Comparison of ENCODE assay signal across 32 cellular contexts in genomic region chr3:10487988-10488633, GRCh38. TPM values are rescaled to one million over a fixed set of nuclear protein-coding genes. Genes with fewer than 3 reads are reported as not detected.
"Had no signal": no experiment of that assay in that cellular context is flagged by ENCODE, and none has a peak within 500 bp of the region (broad histone marks: within the 10 kb centered on the region; RNA-seq: fewer than 3 reads in every experiment).

No MANE protein-coding gene starts in this region.

- ATAC-seq: activated CD8-positive, alpha-beta T cell treated with anti-CD3 and anti-CD28 coated beads for 36 hours; activated naive CD4-positive, alpha-beta T cell treated with anti-CD3 and anti-CD28 coated beads, Interleukin-2, amount 50 U/mL, for 72 hours; activated T-cell treated with anti-CD3 and anti-CD28 coated beads, Interleukin-2, amount 50 U/mL, for 4 hours; activated T-cell treated with anti-CD3 and anti-CD28 coated beads, Interleukin-2, amount 50 U/mL, for 72 hours; activated T-helper 17 cell treated with anti-CD3 and anti-CD28 coated beads, Interleukin-2, amount 50 U/mL, for 72 hours; body of pancreas had no signal

- H3K9me3 ChIP-seq: adrenal gland, body of pancreas had no signal

- H3K36me3 ChIP-seq: adrenal gland had no signal

- H3K4me1 ChIP-seq: adrenal gland, body of pancreas had no signal

- H3K36me3 Mint-ChIP-seq: activated CD4-positive, alpha-beta memory T cell treated with anti-CD3 and anti-CD28 coated beads for 36 hours; activated naive CD4-positive, alpha-beta T cell treated with anti-CD3 and anti-CD28 coated beads, Interleukin-2, amount 10 ng/mL, durations not matched to agents 7 days and 5 days; activated naive CD4-positive, alpha-beta T cell treated with anti-CD3 and anti-CD28 coated beads, Interleukin-2, amount 50 U/mL, for 72 hours had no signal

- H3K27me3 Mint-ChIP-seq: activated CD4-positive, alpha-beta memory T cell treated with anti-CD3 and anti-CD28 coated beads for 36 hours; activated CD8-positive, alpha-beta T cell treated with anti-CD3 and anti-CD28 coated beads for 36 hours had no signal

- DNase-seq: activated B cell treated with CpG ODN at 0.5 μM for 24 hours; activated CD4-positive, alpha-beta memory T cell treated with anti-CD3 and anti-CD28 coated beads for 36 hours; activated CD4-positive, alpha-beta T cell treated with anti-CD3 and anti-CD28 coated beads for 4 hours; activated CD4-positive, alpha-beta T cell treated with anti-CD3 and anti-CD28 coated beads, Interleukin-2, amount 10 ng/mL, durations not matched to agents 24 days and 14 days; activated CD4-positive, alpha-beta T cell treated with anti-CD3 and anti-CD28 coated beads, Interleukin-2, amount 50 U/mL, for 1 hour; activated CD4-positive, alpha-beta T cell treated with anti-CD3 and anti-CD28 coated beads, Interleukin-2, amount 50 U/mL, for 4 hours; activated CD4-positive, CD25-positive, alpha-beta regulatory T cell treated with anti-CD3 and anti-CD28 coated beads, Interleukin-2, amount 50 U/mL, for 72 hours; activated CD8-positive, alpha-beta memory T cell treated with anti-CD3 and anti-CD28 coated beads, Interleukin-2, amount 50 U/mL, for 4 hours; activated CD8-positive, alpha-beta T cell treated with anti-CD3 and anti-CD28 coated beads for 36 hours; activated effector memory CD4-positive, alpha-beta T cell treated with anti-CD3 and anti-CD28 coated beads, Interleukin-2, amount 50 U/mL, for 16 hours; activated gamma-delta T cell treated with Interleukin-2 at 50 U/mL for 16 hours; activated naive CD4-positive, alpha-beta T cell treated with anti-CD3 and anti-CD28 coated beads, Interleukin-2, amount 10 ng/mL, durations not matched to agents 7 days and 5 days; activated naive CD4-positive, alpha-beta T cell treated with Interleukin-2 at 50 U/mL for 16 hours; activated T-cell treated with anti-CD3 and anti-CD28 coated beads for 4 hours; activated T-cell treated with anti-CD3 and anti-CD28 coated beads, Interleukin-2, amount 50 U/mL, for 1 hour; activated T-cell treated with anti-CD3 and anti-CD28 coated beads, Interleukin-2, amount 50 U/mL, for 4 hours; activated T-cell treated with anti-CD3 and anti-CD28 coated beads, Interleukin-2, amount 50 U/mL, for 72 hours; adrenal gland; amniotic stem cell; aorta; body of pancreas; central memory CD4-positive, alpha-beta T cell; T-helper 1 cell; T-helper 2 cell; T-helper 9 cell had no signal

- H3K27me3 ChIP-seq: adrenal gland, body of pancreas had no signal

- H3K9me3 Mint-ChIP-seq: activated B cell treated with CpG ODN at 0.5 μM for 24 hours; activated CD4-positive, alpha-beta memory T cell treated with anti-CD3 and anti-CD28 coated beads for 36 hours; activated CD4-positive, alpha-beta T cell treated with anti-CD3 and anti-CD28 coated beads, Interleukin-2, amount 10 ng/mL, durations not matched to agents 24 days and 14 days; activated CD8-positive, alpha-beta T cell treated with anti-CD3 and anti-CD28 coated beads for 36 hours; activated naive CD4-positive, alpha-beta T cell treated with anti-CD3 and anti-CD28 coated beads, Interleukin-2, amount 10 ng/mL, durations not matched to agents 7 days and 5 days; activated naive CD4-positive, alpha-beta T cell treated with anti-CD3 and anti-CD28 coated beads, Interleukin-2, amount 50 U/mL, for 72 hours; activated T-cell treated with anti-CD3 and anti-CD28 coated beads, Interleukin-2, amount 50 U/mL, for 4 hours; activated T-cell treated with anti-CD3 and anti-CD28 coated beads, Interleukin-2, amount 50 U/mL, for 72 hours; activated T-helper 1 cell treated with anti-CD3 and anti-CD28 coated beads, Interleukin-12 subunit alpha, Interleukin-12 subunit beta, Interleukin-2, Interleukin-4 antibody, amounts not matched to agents 30 ng/mL and 10 ng/mL and 1 ng/mL, durations not matched to agents 14 hours and 24 hours and 36 hours; activated T-helper 17 cell treated with anti-CD3 and anti-CD28 coated beads, Interleukin-2, amount 50 U/mL, for 72 hours; T-helper 1 cell treated with Interleukin-12 subunit alpha and Interleukin-12 subunit beta and Interleukin-4 antibody, amounts not matched to agents 30 μg/mL and 1 μg/mL, for 36 hours; T-helper 2 cell treated with Interferon-gamma antibody and Interleukin-4, amounts not matched to agents 5 μg/mL and 100 μg/mL, for 36 hours had no signal

- H3K4me3 Mint-ChIP-seq: activated B cell treated with CpG ODN at 0.5 μM for 24 hours; activated CD4-positive, alpha-beta memory T cell treated with anti-CD3 and anti-CD28 coated beads for 36 hours; activated CD4-positive, alpha-beta T cell treated with anti-CD3 and anti-CD28 coated beads, Interleukin-2, amount 10 ng/mL, durations not matched to agents 24 days and 14 days; activated CD8-positive, alpha-beta T cell treated with anti-CD3 and anti-CD28 coated beads for 36 hours; activated naive CD4-positive, alpha-beta T cell treated with anti-CD3 and anti-CD28 coated beads, Interleukin-2, amount 10 ng/mL, durations not matched to agents 7 days and 5 days; activated T-cell treated with anti-CD3 and anti-CD28 coated beads, Interleukin-2, amount 50 U/mL, for 4 hours; activated T-cell treated with anti-CD3 and anti-CD28 coated beads, Interleukin-2, amount 50 U/mL, for 72 hours; activated T-helper 1 cell treated with anti-CD3 and anti-CD28 coated beads, Interleukin-12 subunit alpha, Interleukin-12 subunit beta, Interleukin-2, Interleukin-4 antibody, amounts not matched to agents 30 ng/mL and 10 ng/mL and 1 ng/mL, durations not matched to agents 14 hours and 24 hours and 36 hours; activated T-helper 17 cell treated with anti-CD3 and anti-CD28 coated beads, Interleukin-2, amount 50 U/mL, for 72 hours; T-helper 1 cell treated with Interleukin-12 subunit alpha and Interleukin-12 subunit beta and Interleukin-4 antibody, amounts not matched to agents 30 μg/mL and 1 μg/mL, for 36 hours; T-helper 2 cell treated with Interferon-gamma antibody and Interleukin-4, amounts not matched to agents 5 μg/mL and 100 μg/mL, for 36 hours had no signal

- H3K4me1 Mint-ChIP-seq: activated B cell treated with CpG ODN at 0.5 μM for 24 hours; activated CD4-positive, alpha-beta T cell treated with anti-CD3 and anti-CD28 coated beads, Interleukin-2, amount 10 ng/mL, durations not matched to agents 24 days and 14 days; activated naive CD4-positive, alpha-beta T cell treated with anti-CD3 and anti-CD28 coated beads, Interleukin-2, amount 10 ng/mL, durations not matched to agents 7 days and 5 days; activated T-helper 17 cell treated with anti-CD3 and anti-CD28 coated beads, Interleukin-2, amount 50 U/mL, for 72 hours had no signal

- H3K4me3 ChIP-seq: adrenal gland, body of pancreas had no signal

- H3K27ac Mint-ChIP-seq: activated B cell treated with CpG ODN at 0.5 μM for 24 hours; activated CD4-positive, alpha-beta memory T cell treated with anti-CD3 and anti-CD28 coated beads for 36 hours; activated CD4-positive, alpha-beta T cell treated with anti-CD3 and anti-CD28 coated beads, Interleukin-2, amount 10 ng/mL, durations not matched to agents 24 days and 14 days; activated CD8-positive, alpha-beta T cell treated with anti-CD3 and anti-CD28 coated beads for 36 hours; activated naive CD4-positive, alpha-beta T cell treated with anti-CD3 and anti-CD28 coated beads, Interleukin-2, amount 10 ng/mL, durations not matched to agents 7 days and 5 days; activated T-cell treated with anti-CD3 and anti-CD28 coated beads, Interleukin-2, amount 50 U/mL, for 72 hours; activated T-helper 1 cell treated with anti-CD3 and anti-CD28 coated beads, Interleukin-12 subunit alpha, Interleukin-12 subunit beta, Interleukin-2, Interleukin-4 antibody, amounts not matched to agents 30 ng/mL and 10 ng/mL and 1 ng/mL, durations not matched to agents 14 hours and 24 hours and 36 hours; activated T-helper 17 cell treated with anti-CD3 and anti-CD28 coated beads, Interleukin-2, amount 50 U/mL, for 72 hours; T-helper 1 cell treated with Interleukin-12 subunit alpha and Interleukin-12 subunit beta and Interleukin-4 antibody, amounts not matched to agents 30 μg/mL and 1 μg/mL, for 36 hours; T-helper 2 cell treated with Interferon-gamma antibody and Interleukin-4, amounts not matched to agents 5 μg/mL and 100 μg/mL, for 36 hours had no signal

- H3K27ac ChIP-seq: adrenal gland, body of pancreas, VCaP had no signal

RNA-seq across cellular contexts. Expression of gene ATP2B2, which starts 17.3 kb away (rescaled TPM):
- total RNA-seq: activated B cell treated with CpG ODN at 0.5 μM for 24 hours; activated CD4-positive, alpha-beta T cell treated with anti-CD3 and anti-CD28 coated beads, Interleukin-2, amount 10 ng/mL, durations not matched to agents 24 days and 14 days; activated CD8-positive, alpha-beta memory T cell treated with anti-CD3 and anti-CD28 coated beads for 36 hours; activated CD8-positive, alpha-beta T cell treated with anti-CD3 and anti-CD28 coated beads for 36 hours; activated naive CD4-positive, alpha-beta T cell treated with anti-CD3 and anti-CD28 coated beads, Interleukin-2, amount 50 U/mL, for 72 hours; activated T-cell treated with anti-CD3 and anti-CD28 coated beads, Interleukin-2, amount 50 U/mL, for 72 hours; activated T-helper 1 cell treated with anti-CD3 and anti-CD28 coated beads, Interleukin-12 subunit alpha, Interleukin-12 subunit beta, Interleukin-2, Interleukin-4 antibody, amounts not matched to agents 30 ng/mL and 10 ng/mL and 1 ng/mL, durations not matched to agents 14 hours and 24 hours and 36 hours; activated T-helper 17 cell treated with anti-CD3 and anti-CD28 coated beads, Interleukin-2, amount 50 U/mL, for 72 hours had no signal
- polyA plus RNA-seq: aorta had no signal
